In the genomic region with DNA sequence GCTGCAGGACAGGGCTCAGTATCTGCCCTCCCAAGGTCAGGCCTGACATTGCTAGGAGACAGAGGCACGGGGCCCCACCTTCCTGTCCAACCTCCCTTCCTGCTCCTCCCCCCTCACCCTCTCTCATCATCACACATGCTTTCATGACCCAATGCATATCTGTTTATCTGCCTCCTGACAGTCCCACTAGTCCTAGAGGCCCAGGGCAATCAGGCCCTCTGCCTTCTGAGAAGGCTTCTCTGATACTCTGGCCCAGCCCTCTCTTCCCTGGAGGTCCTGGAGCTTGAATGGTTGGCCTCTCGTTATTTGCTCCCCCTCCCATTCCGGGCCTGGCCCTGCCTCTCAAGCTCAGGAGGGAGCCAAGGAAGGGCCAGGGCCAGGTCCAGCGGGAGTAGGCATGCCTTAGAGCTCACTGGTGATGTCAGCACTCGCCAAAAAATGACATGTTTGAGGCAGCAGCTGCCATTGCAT, we compare ENCODE assay signal across 13 cellular contexts.
DNase-seq lines count a peak whose midpoint lies in the region; ATAC-seq and TF ChIP-seq lines count a peak whose summit lies in the region.
"Had no signal": no experiment of that assay in that cellular context is flagged by ENCODE, and none has a peak within 500 bp of the region (broad histone marks: within the 10 kb centered on the region; RNA-seq: fewer than 3 reads in every experiment).

No MANE protein-coding gene starts in this region.

- TF ChIP-seq CTCF in GM23338 (conservative IDR thresholded peaks at IDR 0.05; ENCODE audit: low read depth in 2 of 2), result no peak
- TF ChIP-seq CTCF in gastroesophageal sphincter (IDR thresholded peaks at IDR 0.05), result no peak
- no peak for TF ChIP-seq CTCF in omental fat pad (IDR thresholded peaks at IDR 0.05)
- no peak for TF ChIP-seq CTCF in natural killer cell (IDR thresholded peaks at IDR 0.05)

- H2AFZ ChIP-seq in GM23338, result no peak overlapping the region

- H3K36me3 Mint-ChIP-seq in GM23338 (ENCODE audit: low read depth) (no peaks in the 10 kb centered on the region), natural killer cell (no peaks in the 10 kb centered on the region)
- no peaks in the 10 kb centered on the region for H3K36me3 Mint-ChIP-seq in activated T-cell treated with anti-CD3 and anti-CD28 coated beads, Interleukin-2, amount 50 U/mL, for 72 hours (ENCODE audit: insufficient read depth in 2 of 2)

- DNase-seq in GM23338 (ENCODE audit: low spot score) (peak; percentile 33), SJCRH30 (peak; percentile 74 to 76), omental fat pad (ENCODE audit: low spot score) (no peak), middle frontal gyrus (ENCODE audit: extremely low spot score, low spot score) (no peak), hippocampal formation (lab: John Stamatoyannopoulos, UW) (no peak), natural killer cell (no peak)
- no peak for DNase-seq in activated T-cell treated with anti-CD3 and anti-CD28 coated beads, Interleukin-2, amount 50 U/mL, for 72 hours
- DNase-seq: activated CD4-positive, CD25-positive, alpha-beta regulatory T cell treated with anti-CD3 and anti-CD28 coated beads, Interleukin-2, amount 50 U/mL, for 72 hours; activated T-cell treated with anti-CD3 and anti-CD28 coated beads for 4 hours; cerebellar nuclear complex; lower lobe of right lung; NCI-H1417 treated with DMSO at 0.1 percent for 48 hours had no signal

- intact Hi-C loops in natural killer cell (cut with micrococcal nuclease), result no loop called here

- H3F3A ChIP-seq in GM23338 (replicated peaks; ENCODE audit: low read depth), result no peaks in the 10 kb centered on the region

- H3K4me3 Mint-ChIP-seq in GM23338 (no peak overlapping the region), natural killer cell (no peak overlapping the region)
- no peak overlapping the region for H3K4me3 Mint-ChIP-seq in activated T-cell treated with anti-CD3 and anti-CD28 coated beads, Interleukin-2, amount 50 U/mL, for 72 hours

- TF ChIP-seq EP300 in gastroesophageal sphincter (IDR thresholded peaks at IDR 0.05), result no peak

- no peak overlapping the region for H3K27ac Mint-ChIP-seq in GM23338
- H3K27ac Mint-ChIP-seq in activated T-cell treated with anti-CD3 and anti-CD28 coated beads, Interleukin-2, amount 50 U/mL, for 72 hours, result no peak overlapping the region
- peak overlapping the region in 1 of 2 donors; percentile 68 for H3K27ac Mint-ChIP-seq in natural killer cell

- H4K20me1 ChIP-seq in GM23338 (replicated peaks; ENCODE audit: insufficient read depth), result no peaks in the 10 kb centered on the region

- H3K9me3 ChIP-seq in SJCRH30 (replicated peaks) (no peaks in the 10 kb centered on the region), gastroesophageal sphincter (no peaks in the 10 kb centered on the region)
- H3K9me3 ChIP-seq: lower lobe of right lung had no signal

- H3K27ac ChIP-seq in GM23338 (ENCODE audit: low read depth), result no peak overlapping the region
- H3K27ac ChIP-seq in SJCRH30, result peak overlapping the region; percentile 24
- no peak overlapping the region for H3K27ac ChIP-seq in gastroesophageal sphincter
- H3K27ac ChIP-seq: lower lobe of right lung had no signal

- H3K9me3 Mint-ChIP-seq in GM23338 (no peaks in the 10 kb centered on the region), natural killer cell (no peaks in the 10 kb centered on the region)
- H3K9me3 Mint-ChIP-seq in activated T-cell treated with anti-CD3 and anti-CD28 coated beads, Interleukin-2, amount 50 U/mL, for 72 hours, result no peaks in the 10 kb centered on the region

- peaks cover 26% of the 10 kb centered on the region for H3K4me1 Mint-ChIP-seq in GM23338
- peaks cover 27% of the 10 kb centered on the region for H3K4me1 Mint-ChIP-seq in activated T-cell treated with anti-CD3 and anti-CD28 coated beads, Interleukin-2, amount 50 U/mL, for 72 hours (ENCODE audit: low read depth)
- H3K4me1 Mint-ChIP-seq in natural killer cell, result peaks cover 45 to 66% of the 10 kb centered on the region in 2 donors

- H3K4me2 ChIP-seq in GM23338, result no peak overlapping the region

- H3K9me2 ChIP-seq in GM23338 (ENCODE audit: insufficient read depth), result no peaks in the 10 kb centered on the region

- H3K27me3 Mint-ChIP-seq in GM23338 (ENCODE audit: insufficient read depth, low read depth, poor library complexity) (no peaks in the 10 kb centered on the region), natural killer cell (ENCODE audit: low read depth in 2 of 2) (no peaks in the 10 kb centered on the region)
- H3K27me3 Mint-ChIP-seq in activated T-cell treated with anti-CD3 and anti-CD28 coated beads, Interleukin-2, amount 50 U/mL, for 72 hours (ENCODE audit: low read depth), result no peaks in the 10 kb centered on the region

- ATAC-seq in GM23338 (peak; percentile 58), gastroesophageal sphincter (peak; percentile 46), omental fat pad (ENCODE audit: low FRiP score) (peak; percentile 17), natural killer cell (no peak)
- ATAC-seq in activated T-cell treated with anti-CD3 and anti-CD28 coated beads, Interleukin-2, amount 50 U/mL, for 72 hours (replicated peaks in 1 of 2), result no peak
- ATAC-seq: lower lobe of right lung had no signal

- H3K27me3 ChIP-seq in GM23338 (ENCODE audit: insufficient read depth), result no peaks in the 10 kb centered on the region
- no peaks in the 10 kb centered on the region for H3K27me3 ChIP-seq in SJCRH30
- no peaks in the 10 kb centered on the region for H3K27me3 ChIP-seq in gastroesophageal sphincter

- no peaks in the 10 kb centered on the region for H3K79me2 ChIP-seq in GM23338 (replicated peaks; ENCODE audit: insufficient read depth)

- no peak overlapping the region for H3K4me3 ChIP-seq in GM23338
- no peak overlapping the region for H3K4me3 ChIP-seq in SJCRH30
- no peak overlapping the region for H3K4me3 ChIP-seq in gastroesophageal sphincter
- H3K4me3 ChIP-seq: lower lobe of right lung had no signal

- H3K4me1 ChIP-seq in GM23338 (ENCODE audit: insufficient read depth) (peaks cover 13% of the 10 kb centered on the region), SJCRH30 (peaks cover 21% of the 10 kb centered on the region), gastroesophageal sphincter (peaks cover 0 to 7% (median 0%) of the 10 kb centered on the region in 3 donors)
- H3K4me1 ChIP-seq: lower lobe of right lung had no signal

- no peak for TF ChIP-seq POLR2A in gastroesophageal sphincter (IDR thresholded peaks at IDR 0.05)

- WGBS in gastroesophageal sphincter (ENCODE audit: low coverage in 1 of 2), 2 donors, result 54% methylated on average over 3 of the region's 5 CpGs; no CpG with 5 or more reads in 1 of the 2 donors

- no peaks in the 10 kb centered on the region for H3K36me3 ChIP-seq in GM23338 (ENCODE audit: insufficient read depth)
- no peaks in the 10 kb centered on the region for H3K36me3 ChIP-seq in SJCRH30
- no peaks in the 10 kb centered on the region for H3K36me3 ChIP-seq in gastroesophageal sphincter

TF ChIP-seq in GM23338, 12 proteins besides CTCF, POLR2A, EP300 and RAD21 (continues in another document):
- no peak for TF ChIP-seq CREB1 (CRISPR knock-in tag; IDR thresholded peaks at IDR 0.05; ENCODE audit: low read depth)
- TF ChIP-seq ZNF331 (CRISPR knock-in tag; IDR thresholded peaks at IDR 0.05; ENCODE audit: low read depth), result no peak

Comparison
In these comparisons a context has a peak if more than half of its experiments do, and no peak if none do; other contexts are left out.
1. ATAC-seq: peak in GM23338 (single experiment), gastroesophageal sphincter (single experiment) and omental fat pad (single experiment); none in activated T-cell treated with anti-CD3 and anti-CD28 coated beads, Interleukin-2, amount 50 U/mL, for 72 hours (0 of 2) and natural killer cell (0 of 3).
2. DNase-seq: peak in GM23338 (single experiment) and SJCRH30 (2 of 2); none in omental fat pad (single experiment), middle frontal gyrus (single experiment), activated T-cell treated with anti-CD3 and anti-CD28 coated beads, Interleukin-2, amount 50 U/mL, for 72 hours (0 of 2), hippocampal formation (0 of 2) and natural killer cell (single experiment).